22 cellular contexts compared by ENCODE assay signal in the genomic region with DNA sequence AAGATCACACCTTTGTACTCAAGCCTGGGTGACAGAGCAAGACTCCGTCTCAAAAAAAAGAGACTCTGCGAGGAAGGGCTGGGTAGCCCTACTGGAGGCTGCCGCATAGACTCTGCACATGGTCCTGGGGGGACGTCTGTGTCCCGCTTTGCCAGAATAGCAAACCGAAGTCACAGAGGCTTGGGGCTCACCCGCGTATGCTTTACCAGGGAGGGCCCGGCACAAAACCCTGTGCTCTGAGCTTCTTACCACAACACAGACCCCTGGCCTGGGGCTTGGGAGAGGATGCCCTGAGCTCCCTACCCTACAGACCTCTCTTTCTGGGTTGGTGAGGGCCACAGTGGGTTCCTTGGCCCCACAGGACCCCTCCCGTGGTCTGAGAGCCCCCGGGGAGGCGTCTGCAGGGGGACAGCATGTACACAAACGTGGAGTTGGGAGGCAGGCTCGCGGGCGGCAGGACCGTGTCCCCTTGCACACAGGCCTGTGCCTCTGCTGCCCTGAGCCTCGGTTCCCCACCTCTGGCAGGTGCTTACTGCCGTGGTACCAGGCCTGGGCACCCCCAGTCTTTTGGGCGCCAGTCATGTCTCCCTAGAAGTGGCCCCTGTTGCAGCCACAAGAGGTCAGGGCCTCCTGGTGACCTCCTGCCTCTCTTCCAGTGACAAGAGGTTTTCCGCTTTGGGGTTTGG. TPM values are rescaled to one million over a fixed set of nuclear protein-coding genes. Genes with fewer than 3 reads are reported as not detected.
"Had no signal": no experiment of that assay in that cellular context is flagged by ENCODE, and none has a peak within 500 bp of the region (broad histone marks: within the 10 kb centered on the region; RNA-seq: fewer than 3 reads in every experiment).

No MANE protein-coding gene starts in this region.

- H3K27ac ChIP-seq: HL-60, SJCRH30 had no signal

- H3K9me3 ChIP-seq: MG63, SJCRH30 had no signal

- H3K4me3 ChIP-seq: MG63, SJCRH30 had no signal

- H3K27me3 ChIP-seq: MG63 had no signal

- H3K36me3 ChIP-seq: SJCRH30 had no signal

- ATAC-seq: SK-N-SH treated with all-trans-retinoic acid at 6 μM for 48 hours had no signal

- DNase-seq: Karpas-422, KG1, MG63, NCI-H1092, NCI-H1105 treated with DMSO at 0.1 percent for 48 hours, NCI-H1417 treated with DMSO at 0.1 percent for 48 hours, NCI-H146, NCI-H1694 treated with DMSO at 0.1 percent for 48 hours, NCI-H1930, NCI-H2081, NCI-H2171, NCI-H226, NCI-H446, NCI-H510A, NCI-H524 treated with DMSO at 0.1 percent for 48 hours, NCI-H69, NCI-H774, RPMI8226, SHP77 treated with DMSO at 0.1 percent for 48 hours, SJCRH30 had no signal

RNA-seq across cellular contexts. Expression of gene CPNE7, which starts 13.8 kb away (rescaled TPM):
- total RNA-seq: SJCRH30 had no signal
